In the genomic region with DNA sequence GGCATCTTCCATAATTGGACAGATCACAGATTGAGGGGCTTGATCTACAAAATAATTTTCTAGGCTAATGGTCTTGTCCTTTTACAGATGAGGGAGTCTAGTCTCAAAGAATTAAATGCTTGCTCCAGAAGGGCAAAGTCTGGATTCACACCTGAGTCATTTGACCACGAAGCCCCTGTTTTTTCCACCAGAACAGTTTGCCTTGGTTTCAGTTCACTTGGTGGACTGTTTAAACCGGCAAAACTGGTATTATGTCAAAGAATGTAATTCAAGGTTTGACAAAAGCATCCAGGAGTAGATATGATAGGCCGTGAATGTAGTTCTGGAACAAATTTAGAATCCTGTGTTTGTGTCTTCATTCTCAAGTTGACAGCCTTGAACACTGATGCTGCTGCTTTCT, we compare ENCODE assay signal across 15 cellular contexts. TPM values are rescaled to one million over a fixed set of nuclear protein-coding genes. Genes with fewer than 3 reads are reported as not detected.
A peak's percentile ranks its signal among the peaks of the same experiment; 100 is the strongest.
DNase-seq lines count a peak whose midpoint lies in the region; ATAC-seq and TF ChIP-seq lines count a peak whose summit lies in the region.
"Had no signal": no experiment of that assay in that cellular context is flagged by ENCODE, and none has a peak within 500 bp of the region (broad histone marks: within the 10 kb centered on the region; RNA-seq: fewer than 3 reads in every experiment).

No MANE protein-coding gene starts in this region.

- peaks cover 17% of the 10 kb centered on the region for H3K36me3 Mint-ChIP-seq in endothelial cell (ENCODE audit: low read depth, unreplicated experiment)
- no peaks in the 10 kb centered on the region for H3K36me3 Mint-ChIP-seq in nephron (ENCODE audit: low read depth)

- peak overlapping the region; percentile 45; the same call in 1 of the 2 replicates for H3K4me2 ChIP-seq in MM.1S (ENCODE audit: low read depth, low read length)
- no peak overlapping the region for H3K4me2 ChIP-seq in Karpas-422 (ENCODE audit: low read depth, low read length, poor library complexity, severe bottlenecking)
- H3K4me2 ChIP-seq: KMS-11 had no signal

- H3K27ac ChIP-seq in MM.1S (ENCODE audit: low read length) (no peak overlapping the region; the same call in 1 of the 2 replicates), Karpas-422 (ENCODE audit: low read length) (no peak overlapping the region)
- H3K27ac ChIP-seq: KMS-11 had no signal

- H3K79me2 ChIP-seq in MM.1S (ENCODE audit: low read length) (peaks cover 79% of the 10 kb centered on the region), Karpas-422 (ENCODE audit: low read length) (no peaks in the 10 kb centered on the region)

- no peak for ATAC-seq in HG03354 (IDR thresholded peaks at IDR 0.05; ENCODE audit: poor library complexity, severe bottlenecking, unreplicated experiment)
- ATAC-seq in left ventricle myocardium superior: no peak
- ATAC-seq in stimulated activated naive CD8-positive, alpha-beta T cell treated with anti-CD3 and anti-CD28 coated beads, Interleukin-15, Interleukin-2, amounts not matched to agents 100 U/mL and 50 U/mL, for 24 hours: no peak
- ATAC-seq: activated T-helper 17 cell treated with anti-CD3 and anti-CD28 coated beads, Interleukin-2, amount 50 U/mL, for 72 hours had no signal

- no peaks in the 10 kb centered on the region for H3K9me3 ChIP-seq in MM.1S (replicated peaks; ENCODE audit: insufficient read depth, low read length)
- no peaks in the 10 kb centered on the region for H3K9me3 ChIP-seq in Karpas-422 (ENCODE audit: low read length)

- TF ChIP-seq CTCF in MM.1S (IDR thresholded peaks at IDR 0.05; ENCODE audit: low read length): no peak
- TF ChIP-seq CTCF in endothelial cell (IDR thresholded peaks at IDR 0.05; ENCODE audit: unreplicated experiment): no peak
- no peak for TF ChIP-seq CTCF in nephron (IDR thresholded peaks at IDR 0.05; ENCODE audit: unreplicated experiment in 3 of 3)

- H3K4me3 ChIP-seq in MM.1S (ENCODE audit: low read length) (no peak overlapping the region), Karpas-422 (ENCODE audit: low read length) (no peak overlapping the region)

- H2AFZ ChIP-seq in MM.1S (ENCODE audit: low read length) (no peak overlapping the region), Karpas-422 (ENCODE audit: low read length) (no peak overlapping the region)

- H3K4me1 Mint-ChIP-seq in endothelial cell (ENCODE audit: unreplicated experiment) (peaks cover 32% of the 10 kb centered on the region), nephron (peaks cover 13% of the 10 kb centered on the region)
- H3K4me1 Mint-ChIP-seq: activated T-helper 17 cell treated with anti-CD3 and anti-CD28 coated beads, Interleukin-2, amount 50 U/mL, for 72 hours had no signal

- DNase-seq in EL (peak; percentile 16), MM.1S (peak; percentile 19), endothelial cell (ENCODE audit: low spot score) (no peak), Karpas-422 (no peak), left ventricle myocardium superior (no peak)
- no peak for DNase-seq in stimulated activated naive CD8-positive, alpha-beta T cell treated with anti-CD3 and anti-CD28 coated beads, Interleukin-15, Interleukin-2, amounts not matched to agents 100 U/mL and 50 U/mL, for 24 hours
- DNase-seq: GF-D8, glutamatergic neuron, naive B cell, NCI-H1694 treated with DMSO at 0.1 percent for 48 hours, NCI-H524 treated with DMSO at 0.1 percent for 48 hours had no signal

- H4K20me1 ChIP-seq in MM.1S (ENCODE audit: insufficient read depth, low read length) (no peaks in the 10 kb centered on the region; the same call in 1 of the 2 replicates), Karpas-422 (ENCODE audit: insufficient read depth, low read depth, low read length) (no peaks in the 10 kb centered on the region)

- H3K9me3 Mint-ChIP-seq in endothelial cell (ENCODE audit: unreplicated experiment) (no peaks in the 10 kb centered on the region), nephron (no peaks in the 10 kb centered on the region)
- H3K9me3 Mint-ChIP-seq: activated T-helper 17 cell treated with anti-CD3 and anti-CD28 coated beads, Interleukin-2, amount 50 U/mL, for 72 hours had no signal

- H3K27me3 ChIP-seq in MM.1S (replicated peaks; ENCODE audit: insufficient read depth, low read length) (no peaks in the 10 kb centered on the region), Karpas-422 (ENCODE audit: low read length) (no peaks in the 10 kb centered on the region; the same call in 1 of the 2 replicates)

- H3K36me3 ChIP-seq in MM.1S (replicated peaks; ENCODE audit: insufficient read depth, low read length): no peaks in the 10 kb centered on the region; the same call in 1 of the 2 replicates
- no peaks in the 10 kb centered on the region for H3K36me3 ChIP-seq in Karpas-422 (ENCODE audit: insufficient read depth, low read length)

- H3K27ac Mint-ChIP-seq in endothelial cell (ENCODE audit: unreplicated experiment): peak overlapping the region; percentile 34
- H3K27ac Mint-ChIP-seq in nephron: peak overlapping the region; percentile 43 to 85 (median 50)
- H3K27ac Mint-ChIP-seq: activated T-helper 17 cell treated with anti-CD3 and anti-CD28 coated beads, Interleukin-2, amount 50 U/mL, for 72 hours; naive B cell had no signal

- peaks cover 49% of the 10 kb centered on the region for H3F3A ChIP-seq in MM.1S (ENCODE audit: insufficient read depth, low read length)

- H3K9me2 ChIP-seq in MM.1S (replicated peaks; ENCODE audit: insufficient read depth, low read length) (no peaks in the 10 kb centered on the region), Karpas-422 (replicated peaks; ENCODE audit: insufficient read depth, low read length) (no peaks in the 10 kb centered on the region)

- H3K4me3 Mint-ChIP-seq in endothelial cell (ENCODE audit: unreplicated experiment) (peak overlapping the region; percentile 68), nephron (peak overlapping the region; percentile 41 to 63 (median 50))
- H3K4me3 Mint-ChIP-seq: activated T-helper 17 cell treated with anti-CD3 and anti-CD28 coated beads, Interleukin-2, amount 50 U/mL, for 72 hours had no signal

- H3K4me1 ChIP-seq in MM.1S (ENCODE audit: low read length) (peaks cover 43% of the 10 kb centered on the region), Karpas-422 (ENCODE audit: low read length) (peaks cover 20% of the 10 kb centered on the region)

- H3K9ac ChIP-seq in MM.1S (ENCODE audit: low read length) (no peak overlapping the region), Karpas-422 (ENCODE audit: low read length) (no peak overlapping the region)
- H3K9ac ChIP-seq: KMS-11 had no signal

- intact Hi-C loops in left ventricle myocardium superior (cut with micrococcal nuclease): no loop called here

- H3K27me3 Mint-ChIP-seq in endothelial cell (ENCODE audit: unreplicated experiment) (peaks cover 5% of the 10 kb centered on the region), nephron (ENCODE audit: low read depth) (no peaks in the 10 kb centered on the region)

RNA-seq across cellular contexts. Expression of gene MYO6, which starts 3.3 kb away (rescaled TPM):
- total RNA-seq in endothelial cell (ENCODE audit: unreplicated experiment) (135 TPM), left ventricle myocardium superior (5.5 TPM)
- total RNA-seq in Karpas-422 (2014; rRNA removed; shearing (Covaris generic); ENCODE audit: low replicate concordance): 1.3 and 2.0 TPM in 2 replicates

Comparison
In these comparisons a context has a peak if more than half of its experiments do, and no peak if none do; other contexts are left out.
1. DNase-seq: peak in EL (single experiment) and MM.1S (single experiment); none in endothelial cell (single experiment), Karpas-422 (single experiment), left ventricle myocardium superior (single experiment) and stimulated activated naive CD8-positive, alpha-beta T cell treated with anti-CD3 and anti-CD28 coated beads, Interleukin-15, Interleukin-2, amounts not matched to agents 100 U/mL and 50 U/mL, for 24 hours (single experiment).
2. RNA of gene MYO6, which starts 3.3 kb away (total RNA-seq): 135 TPM in endothelial cell (single experiment); 5.5 TPM in left ventricle myocardium superior (single experiment) and 1.3 to 2.0 TPM in Karpas-422; every median in the first group is over 10 times any median in the second.